1 cellular context compared by ENCODE assay signal in the genomic region with DNA sequence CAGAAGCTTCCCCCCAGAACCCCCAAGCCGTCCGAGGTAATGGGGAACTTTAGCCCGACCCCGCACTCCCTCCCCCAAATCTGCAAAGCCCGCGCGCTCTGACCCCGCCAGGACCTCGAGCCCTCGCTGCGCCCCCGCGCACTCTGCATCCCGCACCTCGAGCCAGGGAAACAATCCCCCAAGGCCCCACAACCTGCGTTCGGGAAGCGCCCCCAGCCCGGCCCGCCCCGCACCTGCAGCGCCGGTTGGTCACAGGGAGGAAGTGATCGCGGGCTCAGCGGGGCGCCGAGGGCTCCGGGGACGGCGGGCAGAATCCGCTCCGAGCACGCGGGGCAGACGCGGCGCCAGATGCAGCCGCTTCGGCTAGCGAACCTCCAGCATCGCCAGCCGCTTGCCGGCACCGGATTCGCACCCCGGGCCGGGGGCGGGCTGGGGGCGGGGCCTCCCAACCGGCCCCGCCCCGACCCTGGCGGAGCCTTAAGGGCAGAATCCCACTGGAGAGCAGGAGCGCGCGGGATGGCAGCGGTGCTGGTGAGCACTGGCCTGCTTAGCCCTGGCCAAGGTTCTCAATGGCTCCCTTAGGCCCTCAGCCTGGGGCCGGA.
TF ChIP-seq lines count a peak whose summit lies in the region.

A gene with protein sequence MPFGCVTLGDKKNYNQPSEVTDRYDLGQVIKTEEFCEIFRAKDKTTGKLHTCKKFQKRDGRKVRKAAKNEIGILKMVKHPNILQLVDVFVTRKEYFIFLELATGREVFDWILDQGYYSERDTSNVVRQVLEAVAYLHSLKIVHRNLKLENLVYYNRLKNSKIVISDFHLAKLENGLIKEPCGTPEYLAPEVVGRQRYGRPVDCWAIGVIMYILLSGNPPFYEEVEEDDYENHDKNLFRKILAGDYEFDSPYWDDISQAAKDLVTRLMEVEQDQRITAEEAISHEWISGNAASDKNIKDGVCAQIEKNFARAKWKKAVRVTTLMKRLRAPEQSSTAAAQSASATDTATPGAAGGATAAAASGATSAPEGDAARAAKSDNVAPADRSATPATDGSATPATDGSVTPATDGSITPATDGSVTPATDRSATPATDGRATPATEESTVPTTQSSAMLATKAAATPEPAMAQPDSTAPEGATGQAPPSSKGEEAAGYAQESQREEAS (minus strand): TSS at position 382 of the 602 bp plus-strand sequence. CDS start 7,518 bp downstream, outside the sequence.

TF ChIP-seq in K562, 482 proteins besides CTCF, POLR2A, EP300 and RAD21 (continued from another document and continues in another):
- TF ChIP-seq, protein P1, sequence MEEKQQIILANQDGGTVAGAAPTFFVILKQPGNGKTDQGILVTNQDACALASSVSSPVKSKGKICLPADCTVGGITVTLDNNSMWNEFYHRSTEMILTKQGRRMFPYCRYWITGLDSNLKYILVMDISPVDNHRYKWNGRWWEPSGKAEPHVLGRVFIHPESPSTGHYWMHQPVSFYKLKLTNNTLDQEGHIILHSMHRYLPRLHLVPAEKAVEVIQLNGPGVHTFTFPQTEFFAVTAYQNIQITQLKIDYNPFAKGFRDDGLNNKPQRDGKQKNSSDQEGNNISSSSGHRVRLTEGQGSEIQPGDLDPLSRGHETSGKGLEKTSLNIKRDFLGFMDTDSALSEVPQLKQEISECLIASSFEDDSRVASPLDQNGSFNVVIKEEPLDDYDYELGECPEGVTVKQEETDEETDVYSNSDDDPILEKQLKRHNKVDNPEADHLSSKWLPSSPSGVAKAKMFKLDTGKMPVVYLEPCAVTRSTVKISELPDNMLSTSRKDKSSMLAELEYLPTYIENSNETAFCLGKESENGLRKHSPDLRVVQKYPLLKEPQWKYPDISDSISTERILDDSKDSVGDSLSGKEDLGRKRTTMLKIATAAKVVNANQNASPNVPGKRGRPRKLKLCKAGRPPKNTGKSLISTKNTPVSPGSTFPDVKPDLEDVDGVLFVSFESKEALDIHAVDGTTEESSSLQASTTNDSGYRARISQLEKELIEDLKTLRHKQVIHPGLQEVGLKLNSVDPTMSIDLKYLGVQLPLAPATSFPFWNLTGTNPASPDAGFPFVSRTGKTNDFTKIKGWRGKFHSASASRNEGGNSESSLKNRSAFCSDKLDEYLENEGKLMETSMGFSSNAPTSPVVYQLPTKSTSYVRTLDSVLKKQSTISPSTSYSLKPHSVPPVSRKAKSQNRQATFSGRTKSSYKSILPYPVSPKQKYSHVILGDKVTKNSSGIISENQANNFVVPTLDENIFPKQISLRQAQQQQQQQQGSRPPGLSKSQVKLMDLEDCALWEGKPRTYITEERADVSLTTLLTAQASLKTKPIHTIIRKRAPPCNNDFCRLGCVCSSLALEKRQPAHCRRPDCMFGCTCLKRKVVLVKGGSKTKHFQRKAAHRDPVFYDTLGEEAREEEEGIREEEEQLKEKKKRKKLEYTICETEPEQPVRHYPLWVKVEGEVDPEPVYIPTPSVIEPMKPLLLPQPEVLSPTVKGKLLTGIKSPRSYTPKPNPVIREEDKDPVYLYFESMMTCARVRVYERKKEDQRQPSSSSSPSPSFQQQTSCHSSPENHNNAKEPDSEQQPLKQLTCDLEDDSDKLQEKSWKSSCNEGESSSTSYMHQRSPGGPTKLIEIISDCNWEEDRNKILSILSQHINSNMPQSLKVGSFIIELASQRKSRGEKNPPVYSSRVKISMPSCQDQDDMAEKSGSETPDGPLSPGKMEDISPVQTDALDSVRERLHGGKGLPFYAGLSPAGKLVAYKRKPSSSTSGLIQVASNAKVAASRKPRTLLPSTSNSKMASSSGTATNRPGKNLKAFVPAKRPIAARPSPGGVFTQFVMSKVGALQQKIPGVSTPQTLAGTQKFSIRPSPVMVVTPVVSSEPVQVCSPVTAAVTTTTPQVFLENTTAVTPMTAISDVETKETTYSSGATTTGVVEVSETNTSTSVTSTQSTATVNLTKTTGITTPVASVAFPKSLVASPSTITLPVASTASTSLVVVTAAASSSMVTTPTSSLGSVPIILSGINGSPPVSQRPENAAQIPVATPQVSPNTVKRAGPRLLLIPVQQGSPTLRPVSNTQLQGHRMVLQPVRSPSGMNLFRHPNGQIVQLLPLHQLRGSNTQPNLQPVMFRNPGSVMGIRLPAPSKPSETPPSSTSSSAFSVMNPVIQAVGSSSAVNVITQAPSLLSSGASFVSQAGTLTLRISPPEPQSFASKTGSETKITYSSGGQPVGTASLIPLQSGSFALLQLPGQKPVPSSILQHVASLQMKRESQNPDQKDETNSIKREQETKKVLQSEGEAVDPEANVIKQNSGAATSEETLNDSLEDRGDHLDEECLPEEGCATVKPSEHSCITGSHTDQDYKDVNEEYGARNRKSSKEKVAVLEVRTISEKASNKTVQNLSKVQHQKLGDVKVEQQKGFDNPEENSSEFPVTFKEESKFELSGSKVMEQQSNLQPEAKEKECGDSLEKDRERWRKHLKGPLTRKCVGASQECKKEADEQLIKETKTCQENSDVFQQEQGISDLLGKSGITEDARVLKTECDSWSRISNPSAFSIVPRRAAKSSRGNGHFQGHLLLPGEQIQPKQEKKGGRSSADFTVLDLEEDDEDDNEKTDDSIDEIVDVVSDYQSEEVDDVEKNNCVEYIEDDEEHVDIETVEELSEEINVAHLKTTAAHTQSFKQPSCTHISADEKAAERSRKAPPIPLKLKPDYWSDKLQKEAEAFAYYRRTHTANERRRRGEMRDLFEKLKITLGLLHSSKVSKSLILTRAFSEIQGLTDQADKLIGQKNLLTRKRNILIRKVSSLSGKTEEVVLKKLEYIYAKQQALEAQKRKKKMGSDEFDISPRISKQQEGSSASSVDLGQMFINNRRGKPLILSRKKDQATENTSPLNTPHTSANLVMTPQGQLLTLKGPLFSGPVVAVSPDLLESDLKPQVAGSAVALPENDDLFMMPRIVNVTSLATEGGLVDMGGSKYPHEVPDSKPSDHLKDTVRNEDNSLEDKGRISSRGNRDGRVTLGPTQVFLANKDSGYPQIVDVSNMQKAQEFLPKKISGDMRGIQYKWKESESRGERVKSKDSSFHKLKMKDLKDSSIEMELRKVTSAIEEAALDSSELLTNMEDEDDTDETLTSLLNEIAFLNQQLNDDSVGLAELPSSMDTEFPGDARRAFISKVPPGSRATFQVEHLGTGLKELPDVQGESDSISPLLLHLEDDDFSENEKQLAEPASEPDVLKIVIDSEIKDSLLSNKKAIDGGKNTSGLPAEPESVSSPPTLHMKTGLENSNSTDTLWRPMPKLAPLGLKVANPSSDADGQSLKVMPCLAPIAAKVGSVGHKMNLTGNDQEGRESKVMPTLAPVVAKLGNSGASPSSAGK (IDR thresholded peaks at IDR 0.05), result peak; percentile 15; the same call in 1 of the 2 replicates
- TF ChIP-seq LEF1 (IDR thresholded peaks at IDR 0.05), result no peak
- no peak for TF ChIP-seq SNIP1 (IDR thresholded peaks at IDR 0.05; ENCODE audit: low read depth)
- TF ChIP-seq, protein P2, sequence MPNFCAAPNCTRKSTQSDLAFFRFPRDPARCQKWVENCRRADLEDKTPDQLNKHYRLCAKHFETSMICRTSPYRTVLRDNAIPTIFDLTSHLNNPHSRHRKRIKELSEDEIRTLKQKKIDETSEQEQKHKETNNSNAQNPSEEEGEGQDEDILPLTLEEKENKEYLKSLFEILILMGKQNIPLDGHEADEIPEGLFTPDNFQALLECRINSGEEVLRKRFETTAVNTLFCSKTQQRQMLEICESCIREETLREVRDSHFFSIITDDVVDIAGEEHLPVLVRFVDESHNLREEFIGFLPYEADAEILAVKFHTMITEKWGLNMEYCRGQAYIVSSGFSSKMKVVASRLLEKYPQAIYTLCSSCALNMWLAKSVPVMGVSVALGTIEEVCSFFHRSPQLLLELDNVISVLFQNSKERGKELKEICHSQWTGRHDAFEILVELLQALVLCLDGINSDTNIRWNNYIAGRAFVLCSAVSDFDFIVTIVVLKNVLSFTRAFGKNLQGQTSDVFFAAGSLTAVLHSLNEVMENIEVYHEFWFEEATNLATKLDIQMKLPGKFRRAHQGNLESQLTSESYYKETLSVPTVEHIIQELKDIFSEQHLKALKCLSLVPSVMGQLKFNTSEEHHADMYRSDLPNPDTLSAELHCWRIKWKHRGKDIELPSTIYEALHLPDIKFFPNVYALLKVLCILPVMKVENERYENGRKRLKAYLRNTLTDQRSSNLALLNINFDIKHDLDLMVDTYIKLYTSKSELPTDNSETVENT (CRISPR knock-in tag; IDR thresholded peaks at IDR 0.05), result no peak
- TF ChIP-seq, protein P3, sequence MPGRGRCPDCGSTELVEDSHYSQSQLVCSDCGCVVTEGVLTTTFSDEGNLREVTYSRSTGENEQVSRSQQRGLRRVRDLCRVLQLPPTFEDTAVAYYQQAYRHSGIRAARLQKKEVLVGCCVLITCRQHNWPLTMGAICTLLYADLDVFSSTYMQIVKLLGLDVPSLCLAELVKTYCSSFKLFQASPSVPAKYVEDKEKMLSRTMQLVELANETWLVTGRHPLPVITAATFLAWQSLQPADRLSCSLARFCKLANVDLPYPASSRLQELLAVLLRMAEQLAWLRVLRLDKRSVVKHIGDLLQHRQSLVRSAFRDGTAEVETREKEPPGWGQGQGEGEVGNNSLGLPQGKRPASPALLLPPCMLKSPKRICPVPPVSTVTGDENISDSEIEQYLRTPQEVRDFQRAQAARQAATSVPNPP (IDR thresholded peaks at IDR 0.05; ENCODE audit: borderline replicate concordance, insufficient read depth, insufficient read length), result no peak
- no peak for TF ChIP-seq PURB (CRISPR knock-in tag; IDR thresholded peaks at IDR 0.05; ENCODE audit: low read depth)
- TF ChIP-seq, protein P4, sequence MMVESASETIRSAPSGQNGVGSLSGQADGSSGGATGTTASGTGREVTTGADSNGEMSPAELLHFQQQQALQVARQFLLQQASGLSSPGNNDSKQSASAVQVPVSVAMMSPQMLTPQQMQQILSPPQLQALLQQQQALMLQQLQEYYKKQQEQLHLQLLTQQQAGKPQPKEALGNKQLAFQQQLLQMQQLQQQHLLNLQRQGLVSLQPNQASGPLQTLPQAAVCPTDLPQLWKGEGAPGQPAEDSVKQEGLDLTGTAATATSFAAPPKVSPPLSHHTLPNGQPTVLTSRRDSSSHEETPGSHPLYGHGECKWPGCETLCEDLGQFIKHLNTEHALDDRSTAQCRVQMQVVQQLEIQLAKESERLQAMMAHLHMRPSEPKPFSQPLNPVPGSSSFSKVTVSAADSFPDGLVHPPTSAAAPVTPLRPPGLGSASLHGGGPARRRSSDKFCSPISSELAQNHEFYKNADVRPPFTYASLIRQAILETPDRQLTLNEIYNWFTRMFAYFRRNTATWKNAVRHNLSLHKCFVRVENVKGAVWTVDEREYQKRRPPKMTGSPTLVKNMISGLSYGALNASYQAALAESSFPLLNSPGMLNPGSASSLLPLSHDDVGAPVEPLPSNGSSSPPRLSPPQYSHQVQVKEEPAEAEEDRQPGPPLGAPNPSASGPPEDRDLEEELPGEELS (CRISPR knock-in tag; IDR thresholded peaks at IDR 0.05; ENCODE audit: borderline replicate concordance), result no peak
- TF ChIP-seq FOXA3 (CRISPR knock-in tag; conservative IDR thresholded peaks at IDR 0.05 in 1 of 2, IDR thresholded peaks at IDR 0.05 in 1 of 2), result no peak
- TF ChIP-seq NR2C1 (IDR thresholded peaks at IDR 0.05), result no peak
- TF ChIP-seq NR2C1 (tag; IDR thresholded peaks at IDR 0.05), result no peak
- TF ChIP-seq GTF2F1 (IDR thresholded peaks at IDR 0.05; ENCODE audit: low read depth, low read length), result no peak
- TF ChIP-seq POLR2H (tag; IDR thresholded peaks at IDR 0.05; ENCODE audit: low read depth), result no peak
- no peak for TF ChIP-seq HDAC6 (IDR thresholded peaks at IDR 0.05; ENCODE audit: low read depth, low read length)
- no peak for TF ChIP-seq MTA2 (IDR thresholded peaks at IDR 0.05; ENCODE audit: low read depth)
- TF ChIP-seq, protein P5, sequence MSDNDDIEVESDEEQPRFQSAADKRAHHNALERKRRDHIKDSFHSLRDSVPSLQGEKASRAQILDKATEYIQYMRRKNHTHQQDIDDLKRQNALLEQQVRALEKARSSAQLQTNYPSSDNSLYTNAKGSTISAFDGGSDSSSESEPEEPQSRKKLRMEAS (CRISPR knock-in tag; IDR thresholded peaks at IDR 0.05), result peak; percentile 49
- TF ChIP-seq, protein P6, sequence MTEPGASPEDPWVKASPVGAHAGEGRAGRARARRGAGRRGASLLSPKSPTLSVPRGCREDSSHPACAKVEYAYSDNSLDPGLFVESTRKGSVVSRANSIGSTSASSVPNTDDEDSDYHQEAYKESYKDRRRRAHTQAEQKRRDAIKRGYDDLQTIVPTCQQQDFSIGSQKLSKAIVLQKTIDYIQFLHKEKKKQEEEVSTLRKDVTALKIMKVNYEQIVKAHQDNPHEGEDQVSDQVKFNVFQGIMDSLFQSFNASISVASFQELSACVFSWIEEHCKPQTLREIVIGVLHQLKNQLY (CRISPR knock-in tag; conservative IDR thresholded peaks at IDR 0.05), result no peak
- no peak for TF ChIP-seq SLC30A9 (CRISPR knock-in tag; IDR thresholded peaks at IDR 0.05)
- TF ChIP-seq L3MBTL2 (IDR thresholded peaks at IDR 0.05), result peak; percentile 25; the same call in 1 of the 2 replicates
- TF ChIP-seq, protein P7, sequence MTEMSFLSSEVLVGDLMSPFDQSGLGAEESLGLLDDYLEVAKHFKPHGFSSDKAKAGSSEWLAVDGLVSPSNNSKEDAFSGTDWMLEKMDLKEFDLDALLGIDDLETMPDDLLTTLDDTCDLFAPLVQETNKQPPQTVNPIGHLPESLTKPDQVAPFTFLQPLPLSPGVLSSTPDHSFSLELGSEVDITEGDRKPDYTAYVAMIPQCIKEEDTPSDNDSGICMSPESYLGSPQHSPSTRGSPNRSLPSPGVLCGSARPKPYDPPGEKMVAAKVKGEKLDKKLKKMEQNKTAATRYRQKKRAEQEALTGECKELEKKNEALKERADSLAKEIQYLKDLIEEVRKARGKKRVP (CRISPR knock-in tag; IDR thresholded peaks at IDR 0.05), result no peak
- TF ChIP-seq PCBP2 (IDR thresholded peaks at IDR 0.05; ENCODE audit: low read depth, low read length, poor library complexity, severe bottlenecking), result no peak
- TF ChIP-seq, protein P8, sequence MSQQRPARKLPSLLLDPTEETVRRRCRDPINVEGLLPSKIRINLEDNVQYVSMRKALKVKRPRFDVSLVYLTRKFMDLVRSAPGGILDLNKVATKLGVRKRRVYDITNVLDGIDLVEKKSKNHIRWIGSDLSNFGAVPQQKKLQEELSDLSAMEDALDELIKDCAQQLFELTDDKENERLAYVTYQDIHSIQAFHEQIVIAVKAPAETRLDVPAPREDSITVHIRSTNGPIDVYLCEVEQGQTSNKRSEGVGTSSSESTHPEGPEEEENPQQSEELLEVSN (IDR thresholded peaks at IDR 0.05; ENCODE audit: borderline replicate concordance in 1 of 2, extremely low read depth in 1 of 2, insufficient read depth in 1 of 2, insufficient read length in 1 of 2, low read depth in 1 of 2, low read length in 1 of 2, poor library complexity in 1 of 2, severe bottlenecking in 1 of 2), result peak in 1 of 2 experiments; percentile 86
- TF ChIP-seq, protein P9, sequence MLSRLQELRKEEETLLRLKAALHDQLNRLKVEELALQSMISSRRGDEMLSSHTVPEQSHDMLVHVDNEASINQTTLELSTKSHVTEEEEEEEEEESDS (CRISPR knock-in tag; IDR thresholded peaks at IDR 0.05), result no peak
- no peak for TF ChIP-seq ZNF224 (CRISPR knock-in tag; IDR thresholded peaks at IDR 0.05)
- TF ChIP-seq MTA3 (IDR thresholded peaks at IDR 0.05; ENCODE audit: borderline replicate concordance), result no peak
- no peak for TF ChIP-seq NFIX (CRISPR knock-in tag; IDR thresholded peaks at IDR 0.05; ENCODE audit: low read depth)
- no peak for TF ChIP-seq ZNF431 (CRISPR knock-in tag; IDR thresholded peaks at IDR 0.05)
- no peak for TF ChIP-seq ZNF644 (tag; IDR thresholded peaks at IDR 0.05; ENCODE audit: low read depth)
- no peak for TF ChIP-seq TRIM24 (IDR thresholded peaks at IDR 0.05)
- no peak for TF ChIP-seq SMAD1 (IDR thresholded peaks at IDR 0.05; ENCODE audit: low read depth, low read length, partially characterized antibody)
- TF ChIP-seq NUFIP1 (IDR thresholded peaks at IDR 0.05; ENCODE audit: partially characterized antibody), result no peak
- TF ChIP-seq FOS (IDR thresholded peaks at IDR 0.05; ENCODE audit: extremely low read depth, insufficient read length), result no peak
